ENCODE assay signal across 11 cellular contexts in genomic region chr22:46077669-46078099, GRCh38.
DNase-seq lines count a peak whose midpoint lies in the region; FAIRE-seq and TF ChIP-seq lines count a peak whose summit lies in the region.
"Had no signal": no experiment of that assay in that cellular context is flagged by ENCODE, and none has a peak within 500 bp of the region (broad histone marks: within the 10 kb centered on the region; RNA-seq: fewer than 3 reads in every experiment).

No MANE protein-coding gene starts in this region.

- H3F3A ChIP-seq in MM.1S (ENCODE audit: insufficient read depth, low read length): no peaks in the 10 kb centered on the region

- no peaks in the 10 kb centered on the region for H3K4me1 ChIP-seq in parathyroid adenoma
- H3K4me1 ChIP-seq in MM.1S (ENCODE audit: low read length): no peaks in the 10 kb centered on the region

- no peaks in the 10 kb centered on the region for H3K9me2 ChIP-seq in MM.1S (replicated peaks; ENCODE audit: insufficient read depth, low read length)

- H3K79me2 ChIP-seq in parathyroid adenoma (peaks cover 46% of the 10 kb centered on the region), MM.1S (ENCODE audit: low read length) (peaks cover 41% of the 10 kb centered on the region)

- H3K4me3 ChIP-seq in AG09309 (ENCODE audit: control insufficient read depth, low read depth, low read length): peak overlapping the region; percentile 96
- H3K4me3 ChIP-seq in fibroblast of mammary gland (ENCODE audit: control insufficient read depth, low read depth, low read length): peak overlapping the region; percentile 94
- H3K4me3 ChIP-seq in parathyroid adenoma (ENCODE audit: low read depth, low read length): no peak overlapping the region
- H3K4me3 ChIP-seq in MM.1S (ENCODE audit: low read length): no peak overlapping the region

- no peaks in the 10 kb centered on the region for H3K9me3 ChIP-seq in parathyroid adenoma (ENCODE audit: control insufficient read depth, low read length)
- H3K9me3 ChIP-seq in MM.1S (replicated peaks; ENCODE audit: insufficient read depth, low read length): no peaks in the 10 kb centered on the region

- H3K27ac ChIP-seq in parathyroid adenoma: peak overlapping the region; percentile 36
- H3K27ac ChIP-seq in MM.1S (ENCODE audit: low read length): no peak overlapping the region

- H3K27me3 ChIP-seq in parathyroid adenoma (ENCODE audit: control insufficient read depth, insufficient read depth, low read length) (no peaks in the 10 kb centered on the region), MM.1S (replicated peaks; ENCODE audit: insufficient read depth, low read length) (no peaks in the 10 kb centered on the region)

- FAIRE-seq in RCC 7860 (lab: Jason Lieb, UNC): no peak

- TF ChIP-seq CTCF in AG09309 (IDR thresholded peaks at IDR 0.05; ENCODE audit: control insufficient read depth, insufficient read depth, low read depth, low read length, missing control alignments) (no peak), fibroblast of mammary gland (conservative IDR thresholded peaks at IDR 0.05; ENCODE audit: control insufficient read depth, insufficient read depth, low read depth, low read length) (no peak), parathyroid adenoma (IDR thresholded peaks at IDR 0.05) (no peak), MM.1S (IDR thresholded peaks at IDR 0.05; ENCODE audit: low read length) (no peak)

- H4K20me1 ChIP-seq in MM.1S (ENCODE audit: insufficient read depth, low read length): no peaks in the 10 kb centered on the region

- H3K4me2 ChIP-seq in parathyroid adenoma (ENCODE audit: low read length): no peak overlapping the region
- H3K4me2 ChIP-seq in MM.1S (ENCODE audit: low read depth, low read length): no peak overlapping the region

- H3K36me3 ChIP-seq in parathyroid adenoma (ENCODE audit: control insufficient read depth, insufficient read depth, low read length) (no peaks in the 10 kb centered on the region), MM.1S (replicated peaks; ENCODE audit: insufficient read depth, low read length) (no peaks in the 10 kb centered on the region)

- no peak overlapping the region for H2AFZ ChIP-seq in parathyroid adenoma
- no peak overlapping the region for H2AFZ ChIP-seq in MM.1S (ENCODE audit: low read length)

- no peak for DNase-seq in AG09309 (ENCODE audit: low read depth)
- DNase-seq in RCC 7860 (ENCODE audit: low spot score): peak; percentile 27
- no peak for DNase-seq in fibroblast of mammary gland (ENCODE audit: low read depth)
- DNase-seq in inferior parietal cortex (ENCODE audit: extremely low spot score): no peak
- no peak for DNase-seq in GM19240 (ENCODE audit: insufficient read length, low spot score)
- DNase-seq in NCI-H2029 (lab: John Stamatoyannopoulos, UW): no peak
- DNase-seq in MM.1S: no peak
- DNase-seq: activated naive CD8-positive, alpha-beta T cell treated with anti-CD3 and anti-CD28 coated beads, Interleukin-2, amount 50 U/mL, for 24 hours; DMS53; immature natural killer cell had no signal

- H3K9ac ChIP-seq in parathyroid adenoma (no peak overlapping the region), MM.1S (ENCODE audit: low read length) (no peak overlapping the region)

Comparison
In these comparisons a context has a peak if more than half of its experiments do, and no peak if none do; other contexts are left out.
1. H3K4me3 ChIP-seq: peak in AG09309 (single experiment) and fibroblast of mammary gland (single experiment); none in parathyroid adenoma (single experiment) and MM.1S (single experiment).